Comparison of ENCODE assay signal across 1 cellular context in the genomic region with DNA sequence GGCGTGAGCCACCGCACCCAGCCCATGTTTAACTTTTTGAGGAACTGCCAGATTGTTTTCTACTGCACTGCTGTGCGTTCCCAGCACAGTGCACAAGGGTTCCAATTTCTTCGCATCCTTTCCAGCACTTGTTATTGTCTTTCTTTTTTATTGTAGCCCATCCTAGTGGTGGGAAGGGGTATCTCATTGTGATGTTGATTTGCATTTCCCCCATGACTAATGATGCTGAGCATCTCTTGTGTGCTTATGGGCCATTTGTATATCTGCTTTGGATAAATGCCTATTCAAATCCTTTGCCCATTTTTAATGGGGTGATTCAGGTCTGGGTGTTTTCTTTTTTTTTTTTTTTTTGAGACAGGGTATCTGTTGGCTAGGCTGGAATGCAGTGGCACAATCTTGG.
TF ChIP-seq lines count a peak whose summit lies in the region.

No MANE protein-coding gene starts in this region.

TF ChIP-seq in IMR-90, 13 proteins besides CTCF, POLR2A, EP300 and RAD21:
- TF ChIP-seq, protein P1, sequence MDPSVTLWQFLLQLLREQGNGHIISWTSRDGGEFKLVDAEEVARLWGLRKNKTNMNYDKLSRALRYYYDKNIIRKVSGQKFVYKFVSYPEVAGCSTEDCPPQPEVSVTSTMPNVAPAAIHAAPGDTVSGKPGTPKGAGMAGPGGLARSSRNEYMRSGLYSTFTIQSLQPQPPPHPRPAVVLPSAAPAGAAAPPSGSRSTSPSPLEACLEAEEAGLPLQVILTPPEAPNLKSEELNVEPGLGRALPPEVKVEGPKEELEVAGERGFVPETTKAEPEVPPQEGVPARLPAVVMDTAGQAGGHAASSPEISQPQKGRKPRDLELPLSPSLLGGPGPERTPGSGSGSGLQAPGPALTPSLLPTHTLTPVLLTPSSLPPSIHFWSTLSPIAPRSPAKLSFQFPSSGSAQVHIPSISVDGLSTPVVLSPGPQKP (IDR thresholded peaks at IDR 0.05; ENCODE audit: borderline replicate concordance, low read depth, low read length): no peak
- TF ChIP-seq FOS (IDR thresholded peaks at IDR 0.05; ENCODE audit: low read depth, low read length): no peak
- no peak for TF ChIP-seq NFE2L2 (IDR thresholded peaks at IDR 0.05; ENCODE audit: low read depth, low read length)
TF ChIP-seq in IMR-90: peak in this region for 0.
